ENCODE assay signal across 16 cellular contexts in genomic region chr1:155466617-155466972, GRCh38.
DNase-seq lines count a peak whose midpoint lies in the region; ATAC-seq, FAIRE-seq and TF ChIP-seq lines count a peak whose summit lies in the region.
"Had no signal": no experiment of that assay in that cellular context is flagged by ENCODE, and none has a peak within 500 bp of the region (broad histone marks: within the 10 kb centered on the region; RNA-seq: fewer than 3 reads in every experiment).

No MANE protein-coding gene starts in this region.

- H3K4me1 ChIP-seq in BLaER1: peaks cover 40% of the 10 kb centered on the region
- H3K4me1 ChIP-seq: prostate gland had no signal

- 0 out of 2 replicates have a peak overlapping the region, but pooled peaks have one; percentile 13 for H3K4me2 ChIP-seq in BLaER1

- H4K20me1 ChIP-seq in BLaER1: peaks cover 46% of the 10 kb centered on the region

- TF ChIP-seq POLR2A in GM12891 (IDR thresholded peaks at IDR 0.05; ENCODE audit: low read depth, low read length): no peak

- no peak overlapping the region for H3K4me3 ChIP-seq in BLaER1
- H3K4me3 ChIP-seq: BLaER1 treated with 17β-estradiol and CSF1 and Interleukin-3, amounts not matched to agents 10 nM and 100 nM; gastroesophageal sphincter; mucosa of descending colon; prostate gland had no signal

- peak; percentile 62 for FAIRE-seq in GM12891 (lab: Jason Lieb, UNC)

- no peaks in the 10 kb centered on the region for H3K27me3 ChIP-seq in BLaER1
- H3K27me3 ChIP-seq: BLaER1 treated with 17β-estradiol and CSF1 and Interleukin-3, amounts not matched to agents 10 nM and 100 nM; gastroesophageal sphincter had no signal

- peaks cover 65% of the 10 kb centered on the region for H3K4me1 Mint-ChIP-seq in activated naive CD8-positive, alpha-beta T cell (ENCODE audit: low read depth)
- H3K4me1 Mint-ChIP-seq in naive B cell: peaks cover 13 to 42% (median 31%) of the 10 kb centered on the region in 3 donors

- DNase-seq in GM12891 (ENCODE audit: insufficient read length, low spot score) (no peak), naive B cell (no peak), head of caudate nucleus (no peak)
- DNase-seq: mucosa of descending colon; NCI-H1092; NK-92 treated with Interleukin-12 subunit alpha and Interleukin-12 subunit beta, amount 100 ng/mL, for 24 hours; SIG-M5; stimulated activated CD4-positive, alpha-beta T cell treated with anti-CD3 and anti-CD28 coated beads, Interleukin-15, amount 100 ng/mL, for 24 hours had no signal

- peaks cover 4% of the 10 kb centered on the region for H3K9me3 Mint-ChIP-seq in activated naive CD8-positive, alpha-beta T cell (ENCODE audit: low read depth)
- H3K9me3 Mint-ChIP-seq in naive B cell: peaks cover 0 to 10% (median 7%) of the 10 kb centered on the region in 7 donors

- peaks cover 49% of the 10 kb centered on the region for H3K36me3 ChIP-seq in BLaER1
- H3K36me3 ChIP-seq: prostate gland had no signal

- peaks cover 16% of the 10 kb centered on the region for H3K36me3 Mint-ChIP-seq in activated naive CD8-positive, alpha-beta T cell
- H3K36me3 Mint-ChIP-seq in naive B cell: peaks cover 5 to 9% of the 10 kb centered on the region in 2 donors

- ATAC-seq in naive B cell (ENCODE audit: low read depth in 2 of 2): peak; percentile 51 to 67
- no peak for ATAC-seq in HG02840 (IDR thresholded peaks at IDR 0.05; ENCODE audit: low FRiP score, unreplicated experiment)
- no peak for ATAC-seq in GM21786 (IDR thresholded peaks at IDR 0.05; ENCODE audit: unreplicated experiment)
- ATAC-seq: mucosa of descending colon had no signal

- intact Hi-C loops in head of caudate nucleus (cut with DNase I): no loop called here

- no peaks in the 10 kb centered on the region for H3K27me3 Mint-ChIP-seq in activated naive CD8-positive, alpha-beta T cell
- H3K27me3 Mint-ChIP-seq in naive B cell: no peaks in the 10 kb centered on the region
- H3K27me3 Mint-ChIP-seq: type B pancreatic cell had no signal

- H3K27ac ChIP-seq in BLaER1: no peak overlapping the region
- H3K27ac ChIP-seq: gastroesophageal sphincter, prostate gland had no signal

- H3K27ac Mint-ChIP-seq in activated naive CD8-positive, alpha-beta T cell: peak overlapping the region; percentile 84
- H3K27ac Mint-ChIP-seq in naive B cell: peak overlapping the region; percentile 50 to 96 (median 78)
- H3K27ac Mint-ChIP-seq: type B pancreatic cell had no signal

- H3K9ac ChIP-seq in BLaER1: no peak overlapping the region

- H3K9me3 ChIP-seq in BLaER1: peaks cover 6% of the 10 kb centered on the region
- H3K9me3 ChIP-seq: prostate gland had no signal

- peak overlapping the region; percentile 59 for H3K4me3 Mint-ChIP-seq in activated naive CD8-positive, alpha-beta T cell
- H3K4me3 Mint-ChIP-seq in naive B cell: no peak overlapping the region
- H3K4me3 Mint-ChIP-seq: type B pancreatic cell had no signal

TF ChIP-seq in GM12891, 5 proteins besides CTCF, POLR2A, EP300 and RAD21:
- TF ChIP-seq SPI1 (IDR thresholded peaks at IDR 0.05; ENCODE audit: low read depth, low read length): no peak

Comparison
In these comparisons a context has a peak if more than half of its experiments do, and no peak if none do; other contexts are left out.
1. ATAC-seq: peak in naive B cell (2 of 2); none in HG02840 (single experiment) and GM21786 (single experiment).